12 cellular contexts compared by ENCODE assay signal in the genomic region with DNA sequence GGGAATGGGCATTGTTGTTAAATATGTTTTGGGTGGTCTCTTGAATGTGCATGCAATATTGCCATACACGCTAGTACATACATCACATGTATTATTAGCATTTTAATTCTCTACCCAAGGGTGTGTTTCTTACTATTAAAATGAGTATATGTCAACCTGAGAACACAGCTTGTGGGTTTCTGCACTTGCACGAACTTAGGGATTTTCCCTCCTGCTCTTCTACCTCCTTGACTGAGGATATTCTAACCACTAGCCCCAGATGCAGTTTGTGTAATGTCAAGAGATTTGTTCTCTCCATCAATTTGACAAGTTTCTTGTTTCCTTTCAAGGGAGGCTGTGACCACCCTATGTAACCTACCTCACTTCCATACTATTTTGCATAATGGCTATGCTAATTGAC. TPM values are rescaled to one million over a fixed set of nuclear protein-coding genes. Genes with fewer than 3 reads are reported as not detected.
DNase-seq lines count a peak whose midpoint lies in the region; ATAC-seq and TF ChIP-seq lines count a peak whose summit lies in the region.
"Had no signal": no experiment of that assay in that cellular context is flagged by ENCODE, and none has a peak within 500 bp of the region (broad histone marks: within the 10 kb centered on the region; RNA-seq: fewer than 3 reads in every experiment).

No MANE protein-coding gene starts in this region.

- H3K36me3 Mint-ChIP-seq in activated naive CD4-positive, alpha-beta T cell treated with anti-CD3 and anti-CD28 coated beads for 36 hours (ENCODE audit: low read depth): peaks cover 2% of the 10 kb centered on the region
- no peaks in the 10 kb centered on the region for H3K36me3 Mint-ChIP-seq in activated naive CD4-positive, alpha-beta T cell treated with anti-CD3 and anti-CD28 coated beads, Interleukin-2, amount 10 ng/mL, durations not matched to agents 7 days and 5 days
- H3K36me3 Mint-ChIP-seq in stimulated activated memory B cell treated with anti-CD40 and anti-IgM and Interleukin-4, amounts not matched to agents 10 μg/mL and 1 μg/mL and 100 μg/mL, for 72 hours: peaks cover 5% of the 10 kb centered on the region
- H3K36me3 Mint-ChIP-seq in chondrocyte (ENCODE audit: low read depth): no peaks in the 10 kb centered on the region

- intact Hi-C loops in activated naive CD4-positive, alpha-beta T cell treated with anti-CD3 and anti-CD28 coated beads for 36 hours (cut with micrococcal nuclease): loop anchor here (1.0 to 10.0 kb wide), 5 partner anchors 17 to 670 kb away; a partner anchor contains a TSS
- intact Hi-C loops in left colon (cut with DNase I, micrococcal nuclease): no loop called here

- H3K4me3 Mint-ChIP-seq in activated naive CD4-positive, alpha-beta T cell treated with anti-CD3 and anti-CD28 coated beads for 36 hours: no peak overlapping the region
- no peak overlapping the region for H3K4me3 Mint-ChIP-seq in activated naive CD4-positive, alpha-beta T cell treated with anti-CD3 and anti-CD28 coated beads, Interleukin-2, amount 10 ng/mL, durations not matched to agents 7 days and 5 days
- no peak overlapping the region for H3K4me3 Mint-ChIP-seq in stimulated activated memory B cell treated with anti-CD40 and anti-IgM and Interleukin-4, amounts not matched to agents 10 μg/mL and 1 μg/mL and 100 μg/mL, for 72 hours
- H3K4me3 Mint-ChIP-seq in chondrocyte (ENCODE audit: unreplicated experiment): no peak overlapping the region

- DNase-seq in activated naive CD4-positive, alpha-beta T cell treated with anti-CD3 and anti-CD28 coated beads for 36 hours: peak; percentile 40
- DNase-seq in activated naive CD4-positive, alpha-beta T cell treated with anti-CD3 and anti-CD28 coated beads, Interleukin-2, amount 10 ng/mL, durations not matched to agents 7 days and 5 days: no peak
- DNase-seq in left colon: no peak
- no peak for DNase-seq in KG1 (lab: John Stamatoyannopoulos, UW)
- DNase-seq in chondrocyte (ENCODE audit: low spot score): no peak
- DNase-seq: anterior cingulate cortex, PC-9 had no signal

- H3K27me3 Mint-ChIP-seq in activated naive CD4-positive, alpha-beta T cell treated with anti-CD3 and anti-CD28 coated beads for 36 hours (ENCODE audit: low read depth): peaks cover 1% of the 10 kb centered on the region
- H3K27me3 Mint-ChIP-seq in activated naive CD4-positive, alpha-beta T cell treated with anti-CD3 and anti-CD28 coated beads, Interleukin-2, amount 10 ng/mL, durations not matched to agents 7 days and 5 days: peaks cover 2% of the 10 kb centered on the region
- no peaks in the 10 kb centered on the region for H3K27me3 Mint-ChIP-seq in stimulated activated memory B cell treated with anti-CD40 and anti-IgM and Interleukin-4, amounts not matched to agents 10 μg/mL and 1 μg/mL and 100 μg/mL, for 72 hours
- H3K27me3 Mint-ChIP-seq in chondrocyte (ENCODE audit: low read depth): no peaks in the 10 kb centered on the region

- H3K9me3 Mint-ChIP-seq in activated naive CD4-positive, alpha-beta T cell treated with anti-CD3 and anti-CD28 coated beads for 36 hours: peaks cover 15% of the 10 kb centered on the region
- H3K9me3 Mint-ChIP-seq in activated naive CD4-positive, alpha-beta T cell treated with anti-CD3 and anti-CD28 coated beads, Interleukin-2, amount 10 ng/mL, durations not matched to agents 7 days and 5 days: peaks cover 9% of the 10 kb centered on the region
- H3K9me3 Mint-ChIP-seq in stimulated activated memory B cell treated with anti-CD40 and anti-IgM and Interleukin-4, amounts not matched to agents 10 μg/mL and 1 μg/mL and 100 μg/mL, for 72 hours: peaks cover 7% of the 10 kb centered on the region
- H3K9me3 Mint-ChIP-seq in chondrocyte (ENCODE audit: low read depth): no peaks in the 10 kb centered on the region

- TF ChIP-seq CTCF in chondrocyte (IDR thresholded peaks at IDR 0.05): no peak

- peak; percentile 97 for ATAC-seq in GM21717 (IDR thresholded peaks at IDR 0.05; ENCODE audit: unreplicated experiment)
- peak; percentile 81 for ATAC-seq in HG03342 (IDR thresholded peaks at IDR 0.05; ENCODE audit: unreplicated experiment)
- peak; percentile 95 for ATAC-seq in stimulated activated memory B cell treated with anti-CD40 and anti-IgM and Interleukin-4, amounts not matched to agents 10 μg/mL and 1 μg/mL and 100 μg/mL, for 72 hours
- ATAC-seq in left colon: no peak

- CTCF ChIA-PET in activated naive CD4-positive, alpha-beta T cell treated with anti-CD3 and anti-CD28 coated beads for 36 hours (lab: Charles Lee): no interaction called here
- CTCF ChIA-PET in activated naive CD4-positive, alpha-beta T cell treated with anti-CD3 and anti-CD28 coated beads, Interleukin-2, amount 10 ng/mL, durations not matched to agents 7 days and 5 days (lab: Charles Lee): interaction anchor here (1.3 to 1.9 kb wide), 4 partner anchors 47 to 343 kb away, joined by 4 to 6 read pairs (median 6); no protein-coding TSS in a partner anchor

- peaks cover 18% of the 10 kb centered on the region for H3K4me1 Mint-ChIP-seq in activated naive CD4-positive, alpha-beta T cell treated with anti-CD3 and anti-CD28 coated beads for 36 hours (ENCODE audit: low read depth)
- H3K4me1 Mint-ChIP-seq in activated naive CD4-positive, alpha-beta T cell treated with anti-CD3 and anti-CD28 coated beads, Interleukin-2, amount 10 ng/mL, durations not matched to agents 7 days and 5 days: peaks cover 25% of the 10 kb centered on the region
- peaks cover 20% of the 10 kb centered on the region for H3K4me1 Mint-ChIP-seq in stimulated activated memory B cell treated with anti-CD40 and anti-IgM and Interleukin-4, amounts not matched to agents 10 μg/mL and 1 μg/mL and 100 μg/mL, for 72 hours
- H3K4me1 Mint-ChIP-seq in chondrocyte (ENCODE audit: low read depth): peaks cover 8% of the 10 kb centered on the region

- no peak overlapping the region for H3K27ac Mint-ChIP-seq in activated naive CD4-positive, alpha-beta T cell treated with anti-CD3 and anti-CD28 coated beads for 36 hours
- H3K27ac Mint-ChIP-seq in activated naive CD4-positive, alpha-beta T cell treated with anti-CD3 and anti-CD28 coated beads, Interleukin-2, amount 10 ng/mL, durations not matched to agents 7 days and 5 days: no peak overlapping the region
- H3K27ac Mint-ChIP-seq in stimulated activated memory B cell treated with anti-CD40 and anti-IgM and Interleukin-4, amounts not matched to agents 10 μg/mL and 1 μg/mL and 100 μg/mL, for 72 hours: peak overlapping the region; percentile 75
- H3K27ac Mint-ChIP-seq in chondrocyte (ENCODE audit: unreplicated experiment): no peak overlapping the region

RNA-seq across cellular contexts. Expression of a gene that starts 14.7 kb away (rescaled TPM):
- total RNA-seq in activated naive CD4-positive, alpha-beta T cell treated with anti-CD3 and anti-CD28 coated beads for 36 hours: under 1 TPM; 0.07 to 0.14 TPM
- total RNA-seq in left colon: not detected
- not detected in 3 replicates for total RNA-seq in chondrocyte
- total RNA-seq: epithelial cell of proximal tubule, omental fat pad, PC-9 had no signal

RNA-seq across cellular contexts. Expression of a gene that starts 17.4 kb away (rescaled TPM):
- 10 to 100 TPM; 19.1 to 19.7 TPM for total RNA-seq in activated naive CD4-positive, alpha-beta T cell treated with anti-CD3 and anti-CD28 coated beads for 36 hours
- total RNA-seq in left colon (10 to 100 TPM in 1 of 2 donors, 1 to 10 TPM in 1; 9.6 to 13.2 TPM), chondrocyte (7.1 to 7.4 TPM (median 7.2 TPM) in 3 replicates)
